Comparison of ENCODE assay signal across 20 cellular contexts in genomic region chr7:107843184-107843583, GRCh38. TPM values are rescaled to one million over a fixed set of nuclear protein-coding genes. Genes with fewer than 3 reads are reported as not detected.
DNase-seq lines count a peak whose midpoint lies in the region; ATAC-seq, FAIRE-seq and TF ChIP-seq lines count a peak whose summit lies in the region.
"Had no signal": no experiment of that assay in that cellular context is flagged by ENCODE, and none has a peak within 500 bp of the region (broad histone marks: within the 10 kb centered on the region; RNA-seq: fewer than 3 reads in every experiment).

No MANE protein-coding gene starts in this region.

- intact Hi-C loops in testis (cut with DNase I; ENCODE audit: low total_unique reads) (no loop called here), natural killer cell (cut with micrococcal nuclease) (no loop called here)

- H3K36me3 ChIP-seq in GM23338 (ENCODE audit: insufficient read depth) = no peaks in the 10 kb centered on the region
- H3K36me3 ChIP-seq in H1 (ENCODE audit: control insufficient read depth in 2 of 4, insufficient read depth in 4 of 4, low read length in 3 of 4) = no peaks in the 10 kb centered on the region
- H3K36me3 ChIP-seq in testis (ENCODE audit: low read depth, missing control alignments) = no peaks in the 10 kb centered on the region
- no peaks in the 10 kb centered on the region for H3K36me3 ChIP-seq in osteoblast (ENCODE audit: insufficient read depth, low read length)
- H3K36me3 ChIP-seq: BLaER1 treated with 17β-estradiol and CSF1 and Interleukin-3, amounts not matched to agents 10 nM and 100 nM had no signal

- no peaks in the 10 kb centered on the region for H4K20me1 ChIP-seq in GM23338 (replicated peaks; ENCODE audit: insufficient read depth)
- no peaks in the 10 kb centered on the region for H4K20me1 ChIP-seq in H1 (replicated peaks in 1 of 2; ENCODE audit: control insufficient read depth in 1 of 2, insufficient read depth in 2 of 2, low read length in 2 of 2)
- no peaks in the 10 kb centered on the region for H4K20me1 ChIP-seq in osteoblast (ENCODE audit: insufficient read depth, low read length)
- H4K20me1 ChIP-seq: BLaER1 treated with 17β-estradiol and CSF1 and Interleukin-3, amounts not matched to agents 10 nM and 100 nM had no signal

- no peak overlapping the region for H4K5ac ChIP-seq in H1 (ENCODE audit: insufficient read length, low read depth, low read length)

- H3K4me3 ChIP-seq in GM23338 (no peak overlapping the region), H1 (ENCODE audit: extremely low read depth in 1 of 4, insufficient read depth in 2 of 4, low read depth in 3 of 4, low read length in 4 of 4) (no peak overlapping the region), testis (no peak overlapping the region), osteoblast (ENCODE audit: insufficient read depth, low read length) (no peak overlapping the region)
- H3K4me3 ChIP-seq: BLaER1 treated with 17β-estradiol and CSF1 and Interleukin-3, amounts not matched to agents 10 nM and 100 nM had no signal

- H3K27ac Mint-ChIP-seq in GM23338 (no peak overlapping the region), natural killer cell (no peak overlapping the region)
- H3K27ac Mint-ChIP-seq: IgD-negative memory B cell had no signal

- no peak overlapping the region for H2BK5ac ChIP-seq in H1 (ENCODE audit: low read depth, low read length)

- H3K56ac ChIP-seq in H1 (replicated peaks; ENCODE audit: insufficient read length, low read depth, low read length) = no peak overlapping the region

- TF ChIP-seq POLR2A in H1 (IDR thresholded peaks at IDR 0.05; ENCODE audit: control extremely low read depth in 1 of 2, low read depth in 2 of 2, low read length in 2 of 2) = no peak
- no peak for TF ChIP-seq POLR2A in testis (IDR thresholded peaks at IDR 0.05)

- no peak for TF ChIP-seq EP300 in H1 (IDR thresholded peaks at IDR 0.05; ENCODE audit: borderline replicate concordance in 1 of 2, low read depth in 2 of 2, low read length in 2 of 2)

- H3K79me1 ChIP-seq in H1 (ENCODE audit: low read depth, low read length) = no peaks in the 10 kb centered on the region

- H3K23ac ChIP-seq in H1 (ENCODE audit: insufficient read length) = no peak overlapping the region

- H3K9me3 Mint-ChIP-seq in GM23338 = peaks cover 11% of the 10 kb centered on the region
- peaks cover 0 to 3% of the 10 kb centered on the region in 2 donors for H3K9me3 Mint-ChIP-seq in natural killer cell

- H2AFZ ChIP-seq in GM23338 (peak overlapping the region; percentile 94), H1 (ENCODE audit: low read length) (0 out of 2 replicates have a peak overlapping the region, but pooled peaks have one; percentile 2), osteoblast (ENCODE audit: low read length) (no peak overlapping the region)

- H4K8ac ChIP-seq in H1 (ENCODE audit: extremely low read depth, insufficient read depth, low read length) = no peak overlapping the region

- no peak for FAIRE-seq in H1 (lab: Jason Lieb, UNC)
- FAIRE-seq: G401.6, GM12891, GM19239, H54 had no signal

- no peaks in the 10 kb centered on the region for H3K23me2 ChIP-seq in H1 (ENCODE audit: low read depth, low read length)

- H3K9ac ChIP-seq in H1 (replicated peaks in 1 of 4; ENCODE audit: extremely low read depth in 1 of 4, low read depth in 3 of 4, low read length in 3 of 4) = no peak overlapping the region
- H3K9ac ChIP-seq: BLaER1 treated with 17β-estradiol and CSF1 and Interleukin-3, amounts not matched to agents 10 nM and 100 nM had no signal

- no peak overlapping the region for H3K14ac ChIP-seq in H1 (ENCODE audit: insufficient read length)

- CTCF ChIA-PET in H1 (lab: Charles Lee; ENCODE audit: partially characterized antibody) = no interaction called here

- H3K27me3 ChIP-seq in GM23338 (ENCODE audit: insufficient read depth) (no peaks in the 10 kb centered on the region), H1 (replicated peaks in 1 of 4; ENCODE audit: control insufficient read depth in 3 of 4, extremely low read depth in 1 of 4, insufficient read depth in 3 of 4, low read length in 3 of 4) (no peaks in the 10 kb centered on the region), testis (no peaks in the 10 kb centered on the region), osteoblast (ENCODE audit: insufficient read depth, low read length) (peaks cover 9% of the 10 kb centered on the region)
- H3K27me3 ChIP-seq: BLaER1 treated with 17β-estradiol and CSF1 and Interleukin-3, amounts not matched to agents 10 nM and 100 nM had no signal

- H3K4ac ChIP-seq in H1 (replicated peaks; ENCODE audit: insufficient read length, low read depth, low read length) = no peak overlapping the region

- H3K4me1 Mint-ChIP-seq in GM23338 (no peaks in the 10 kb centered on the region), natural killer cell (peaks cover 0 to 5% of the 10 kb centered on the region in 2 donors)

- POLR2A ChIA-PET in H1 (lab: Charles Lee; ENCODE audit: partially characterized antibody) = no interaction called here

- 90% methylated on average over 16 of the region's 16 CpGs; no CpG with 5 or more reads in 1 of the 2 experiments for WGBS in H1 (ENCODE audit: extremely low coverage in 1 of 2, insufficient coverage in 1 of 2, insufficient read length in 1 of 2, insufficient replicate concordance in 2 of 2, low coverage in 1 of 2, low lambda C conversion rate in 2 of 2, missing lambda C conversion rate in 1 of 2), 2 experiments
- 69 to 78% methylated on average over 16 of the region's 16 CpGs for WGBS in testis, 2 donors

- H3K9me3 ChIP-seq in H1 (ENCODE audit: insufficient read depth in 2 of 2, low read depth in 1 of 2, low read length in 1 of 2) (peaks cover 3 to 12% of the 10 kb centered on the region in 2 experiments; a peak in 2 of 4 replicates), testis (no peaks in the 10 kb centered on the region), osteoblast (ENCODE audit: low read depth, low read length) (no peaks in the 10 kb centered on the region)

- H2BK15ac ChIP-seq in H1 (ENCODE audit: low read length) = no peak overlapping the region

- H3K4me1 ChIP-seq in GM23338 (ENCODE audit: insufficient read depth) (no peaks in the 10 kb centered on the region), H1 (replicated peaks in 1 of 4; ENCODE audit: control insufficient read depth in 3 of 4, insufficient read depth in 4 of 4, low read length in 3 of 4) (no peaks in the 10 kb centered on the region), testis (no peaks in the 10 kb centered on the region), osteoblast (ENCODE audit: insufficient read depth, low read length) (no peaks in the 10 kb centered on the region)

- H3K27me3 Mint-ChIP-seq in GM23338 (ENCODE audit: insufficient read depth, low read depth, poor library complexity) (no peaks in the 10 kb centered on the region), natural killer cell (ENCODE audit: low read depth in 2 of 2) (peaks cover 0 to 4% of the 10 kb centered on the region in 2 donors)

- no peaks in the 10 kb centered on the region for H3F3A ChIP-seq in GM23338 (replicated peaks; ENCODE audit: low read depth)

- no peak overlapping the region for H2BK20ac ChIP-seq in H1 (ENCODE audit: low read length)

- no peak overlapping the region for H2BK120ac ChIP-seq in H1 (replicated peaks; ENCODE audit: low read depth, low read length)

- H3K36me3 Mint-ChIP-seq in GM23338 (ENCODE audit: low read depth) (0 out of 3 replicates have a peak, but pooled peaks cover 5% of the 10 kb centered on the region), natural killer cell (no peaks in the 10 kb centered on the region)
- H3K36me3 Mint-ChIP-seq: CD4-positive, CD25-positive, alpha-beta regulatory T cell; IgD-negative memory B cell had no signal

- H3K79me2 ChIP-seq in GM23338 (replicated peaks; ENCODE audit: insufficient read depth) (no peaks in the 10 kb centered on the region), H1 (ENCODE audit: control insufficient read depth in 1 of 2, insufficient read depth in 2 of 2, low read length in 2 of 2) (no peaks in the 10 kb centered on the region), osteoblast (ENCODE audit: insufficient read depth, low read length) (no peaks in the 10 kb centered on the region)

- peak; percentile 2 for DNase-seq in GM23338 (ENCODE audit: low spot score)
- peak; percentile 37 for DNase-seq in RPMI7951 (ENCODE audit: low read depth)
- no peak for DNase-seq in H1 (ENCODE audit: low read depth in 1 of 2, low spot score in 2 of 2)
- DNase-seq in testis = peak; percentile 43
- DNase-seq in natural killer cell = no peak
- no peak for DNase-seq in retina
- DNase-seq in activated CD4-positive, alpha-beta T cell treated with anti-CD3 and anti-CD28 coated beads for 4 hours = no peak
- no peak for DNase-seq in osteoblast (ENCODE audit: insufficient read length, low spot score, missing footprints)
- DNase-seq: ACHN; Calu3; CD4-positive, CD25-positive, alpha-beta regulatory T cell; DMS79 had no signal

- no peak for ATAC-seq in GM23338
- ATAC-seq in natural killer cell = no peak

- no peak overlapping the region for H3K4me3 Mint-ChIP-seq in GM23338
- H3K4me3 Mint-ChIP-seq in natural killer cell = no peak overlapping the region
- H3K4me3 Mint-ChIP-seq: CD4-positive, CD25-positive, alpha-beta regulatory T cell had no signal

- no peak overlapping the region for H2AK5ac ChIP-seq in H1 (ENCODE audit: low read depth, low read length)

- H4K91ac ChIP-seq in H1 (replicated peaks; ENCODE audit: insufficient read length, low read length) = no peak overlapping the region

- no peak overlapping the region for H3K27ac ChIP-seq in GM23338 (ENCODE audit: low read depth)
- no peak overlapping the region for H3K27ac ChIP-seq in H1 (ENCODE audit: low read depth, low read length)
- no peak overlapping the region for H3K27ac ChIP-seq in testis
- no peak overlapping the region for H3K27ac ChIP-seq in osteoblast (ENCODE audit: low read depth, low read length)
- H3K27ac ChIP-seq: BLaER1 treated with 17β-estradiol and CSF1 and Interleukin-3, amounts not matched to agents 10 nM and 100 nM had no signal

- no peak for TF ChIP-seq CTCF in GM23338 (conservative IDR thresholded peaks at IDR 0.05; ENCODE audit: low read depth in 2 of 2)
- TF ChIP-seq CTCF in H1 (IDR thresholded peaks at IDR 0.05; ENCODE audit: control extremely low read depth in 1 of 3, insufficient read depth in 1 of 3, low read depth in 1 of 3, low read length in 3 of 3) = no peak
- TF ChIP-seq CTCF in testis (IDR thresholded peaks at IDR 0.05) = no peak
- TF ChIP-seq CTCF in natural killer cell (IDR thresholded peaks at IDR 0.05) = no peak
- TF ChIP-seq CTCF in osteoblast (IDR thresholded peaks at IDR 0.05; ENCODE audit: extremely low read depth, low read depth, low read length) = no peak

- no peak overlapping the region for H3K18ac ChIP-seq in H1 (ENCODE audit: extremely low read depth, low read length)

- H3K4me2 ChIP-seq in GM23338 (no peak overlapping the region), H1 (ENCODE audit: insufficient read depth in 1 of 2, low read depth in 2 of 2, low read length in 2 of 2) (no peak overlapping the region), osteoblast (ENCODE audit: insufficient read depth, low read length) (no peak overlapping the region)
- H3K4me2 ChIP-seq: BLaER1 treated with 17β-estradiol and CSF1 and Interleukin-3, amounts not matched to agents 10 nM and 100 nM had no signal

- H2BK12ac ChIP-seq in H1 (ENCODE audit: low read depth, low read length) = no peak overlapping the region

- no peaks in the 10 kb centered on the region for H3K9me2 ChIP-seq in GM23338 (ENCODE audit: insufficient read depth)

- no peak for TF ChIP-seq RAD21 in H1 (IDR thresholded peaks at IDR 0.05 in 1 of 2, conservative IDR thresholded peaks at IDR 0.05 in 1 of 2; ENCODE audit: low read depth in 2 of 2, low read length in 2 of 2)

RNA-seq across cellular contexts. Expression of gene SLC26A3, which starts 40.2 kb away (rescaled TPM):
- total RNA-seq in GM23338 (2014; rRNA removed; shearing (Covaris generic)) = not detected in 2 replicates
- polyA plus RNA-seq in GM23338 (2016; fragmentation: Nextera tagmentation; extraction: Ambion mirVana) (not detected in 2 replicates), H1 (2011; rRNA removed) (not detected in 2 replicates), testis (ENCODE audit: insufficient read depth, low read depth, low replicate concordance) (1.3 TPM)
- not detected in 2 replicates for total RNA-seq in RPMI7951 (2014; rRNA removed; shearing (Covaris generic))
- not detected in 2 replicates for total RNA-seq in H1 (2021; fragmentation: NEBNext Ultra II Directional; extraction: Animal tissue kit (Norgen Biotek cat#: 25700))
- polyA plus RNA-seq in H1 (2011; cell fraction: cytosol; rRNA removed) = not detected
- polyA plus RNA-seq in H1 (2011; cell fraction: nucleus; rRNA removed) = not detected
- not detected in 4 replicates for polyA plus RNA-seq in H1 (2012, experiment 1 of 2)
- not detected for polyA plus RNA-seq in H1 (2012, experiment 2 of 2)
- not detected for polyA plus RNA-seq in H1 (2013, experiment 1 of 2)
- polyA plus RNA-seq in H1 (2013, experiment 2 of 2) = not detected
- not detected in 2 replicates for polyA minus RNA-seq in H1 (2011; rRNA and poly(A)+ RNA removed)
- not detected for polyA minus RNA-seq in H1 (2011; cell fraction: cytosol; rRNA and poly(A)+ RNA removed)
- polyA minus RNA-seq in H1 (2011; cell fraction: nucleus; rRNA and poly(A)+ RNA removed) = not detected
- total RNA-seq in testis (1 to 10 TPM in 1 of 2 donors, not detected in 1; 1.1 TPM), natural killer cell (not detected), osteoblast (not detected in 2 replicates)
- total RNA-seq: A172; Calu3; CD4-positive, CD25-positive, alpha-beta regulatory T cell; HT-29 had no signal
- polyA plus RNA-seq: IgD-negative memory B cell had no signal

RNA-seq across cellular contexts. Expression of gene DLD, which starts 47.8 kb away (rescaled TPM):
- 68.6 and 76.2 TPM in 2 replicates for total RNA-seq in GM23338 (2014; rRNA removed; shearing (Covaris generic))
- polyA plus RNA-seq in GM23338 (2016; fragmentation: Nextera tagmentation; extraction: Ambion mirVana) (28.8 and 38.1 TPM in 2 replicates), H1 (2011; rRNA removed) (67.8 and 88.5 TPM in 2 replicates), testis (ENCODE audit: insufficient read depth, low read depth, low replicate concordance) (63.7 TPM)
- 66.7 and 75.2 TPM in 2 replicates for total RNA-seq in RPMI7951 (2014; rRNA removed; shearing (Covaris generic))
- total RNA-seq in H1 (2021; fragmentation: NEBNext Ultra II Directional; extraction: Animal tissue kit (Norgen Biotek cat#: 25700)) = 63.7 and 71.4 TPM in 2 replicates
- polyA plus RNA-seq in H1 (2011; cell fraction: cytosol; rRNA removed) = 97.4 TPM
- polyA plus RNA-seq in H1 (2011; cell fraction: nucleus; rRNA removed) = 21.0 TPM
- polyA plus RNA-seq in H1 (2012, experiment 1 of 2) = 69.3 to 114 TPM (median 88.5 TPM) in 4 replicates
- polyA plus RNA-seq in H1 (2012, experiment 2 of 2) = 10.2 TPM
- 67.9 TPM for polyA plus RNA-seq in H1 (2013, experiment 1 of 2)
- polyA plus RNA-seq in H1 (2013, experiment 2 of 2) = 73.0 TPM
- polyA minus RNA-seq in H1 (2011; rRNA and poly(A)+ RNA removed) = 114 and 116 TPM in 2 replicates
- 37.8 TPM for polyA minus RNA-seq in H1 (2011; cell fraction: cytosol; rRNA and poly(A)+ RNA removed)
- 42.0 TPM for polyA minus RNA-seq in H1 (2011; cell fraction: nucleus; rRNA and poly(A)+ RNA removed)
- total RNA-seq in testis (10 to 100 TPM; 50.2 to 57.3 TPM), natural killer cell (10 to 100 TPM; 72.2 to 81.4 (median 80.9) TPM), osteoblast (53.6 and 55.4 TPM in 2 replicates)

Comparison
In these comparisons a context has a peak if more than half of its experiments do, and no peak if none do; other contexts are left out.
1. DNase-seq: peak in GM23338 (single experiment), RPMI7951 (single experiment) and testis (single experiment); none in H1 (0 of 2), natural killer cell (single experiment), retina (single experiment), activated CD4-positive, alpha-beta T cell treated with anti-CD3 and anti-CD28 coated beads for 4 hours (0 of 2) and osteoblast (single experiment).